ENCODE assay signal across 23 cellular contexts in the genomic region with DNA sequence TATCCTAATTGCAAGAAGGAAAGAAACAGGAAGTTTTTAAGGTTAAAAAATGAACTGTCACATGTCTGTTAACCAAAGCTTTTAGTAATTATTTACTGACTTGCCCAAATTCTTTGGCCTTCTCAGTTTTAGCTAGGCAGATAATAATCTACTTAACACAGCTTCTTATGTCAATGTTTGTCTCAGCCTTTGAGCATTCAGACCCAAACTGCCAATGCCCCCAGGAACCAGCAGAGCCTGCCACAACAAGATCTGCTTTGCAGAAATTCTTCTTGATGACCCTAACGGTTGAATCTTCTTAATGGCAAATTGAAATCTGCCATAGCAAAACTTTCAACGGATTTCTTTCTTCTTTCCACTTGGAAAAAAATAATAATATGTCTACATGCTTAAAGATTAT.
DNase-seq lines count a peak whose midpoint lies in the region; ATAC-seq and TF ChIP-seq lines count a peak whose summit lies in the region.
"Had no signal": no experiment of that assay in that cellular context is flagged by ENCODE, and none has a peak within 500 bp of the region (broad histone marks: within the 10 kb centered on the region; RNA-seq: fewer than 3 reads in every experiment).

No MANE protein-coding gene starts in this region.

- no TSS peak for BruUV-seq in Caco-2 (replicated peaks; lab: Mats Ljungman, UMichigan)

- no peaks in the 10 kb centered on the region for H3K36me3 Mint-ChIP-seq in Caco-2 (ENCODE audit: insufficient read depth, unreplicated experiment)
- no peaks in the 10 kb centered on the region for H3K36me3 Mint-ChIP-seq in endodermal cell (ENCODE audit: low read depth)
- no peaks in the 10 kb centered on the region for H3K36me3 Mint-ChIP-seq in nephron progenitor cell (ENCODE audit: low read depth)
- H3K36me3 Mint-ChIP-seq: CD14-positive monocyte; CD8-positive, alpha-beta memory T cell had no signal

- DNase-seq in Caco-2 (peak; percentile 1 to 29), endodermal cell (no peak), nephron progenitor cell (no peak), NCI-H446 treated with DMSO at 0.1 percent for 48 hours (lab: John Stamatoyannopoulos, UW) (no peak), COLO829 (ENCODE audit: low spot score) (no peak)
- DNase-seq: 8988T; ACHN; AML-193; BE2C; CD4-positive, alpha-beta T cell; CD8-positive, alpha-beta memory T cell; COR-L47; DMS 273 treated with DMSO at 0.1 percent for 48 hours; DMS79; EL; GDM1; GOT3 had no signal

- CTCF ChIA-PET in Caco-2 (lab: Charles Lee): no interaction called here

- H3K27ac ChIP-seq in endodermal cell (ENCODE audit: low read depth, low read length): no peak overlapping the region
- H3K27ac ChIP-seq: A549; BLaER1 treated with 17β-estradiol and CSF1 and Interleukin-3, amounts not matched to agents 10 nM and 100 nM had no signal

- 58 to 80% methylated on average over 1 to 2 of the region's 2 CpGs for WGBS in endodermal cell (ENCODE audit: insufficient coverage in 1 of 2, insufficient read length in 1 of 2), 2 experiments

- H3K9me3 ChIP-seq in Caco-2 (no peaks in the 10 kb centered on the region), endodermal cell (ENCODE audit: control insufficient read depth, low read length) (no peaks in the 10 kb centered on the region)
- H3K9me3 ChIP-seq: A549; BE2C; BLaER1 treated with 17β-estradiol and CSF1 and Interleukin-3, amounts not matched to agents 10 nM and 100 nM; HAP-1 had no signal

- H3K4me1 ChIP-seq in Caco-2: 0 out of 2 replicates have a peak, but pooled peaks cover 12% of the 10 kb centered on the region
- H3K4me1 ChIP-seq in endodermal cell (ENCODE audit: control insufficient read depth, insufficient read depth, low read length): peaks cover 11% of the 10 kb centered on the region
- H3K4me1 ChIP-seq: A549; BE2C; BLaER1 treated with 17β-estradiol and CSF1 and Interleukin-3, amounts not matched to agents 10 nM and 100 nM; HAP-1 had no signal

- H3K4me3 Mint-ChIP-seq in Caco-2 (ENCODE audit: unreplicated experiment) (no peak overlapping the region), endodermal cell (no peak overlapping the region), nephron progenitor cell (no peak overlapping the region)
- H3K4me3 Mint-ChIP-seq: CD14-positive monocyte; CD4-positive, alpha-beta T cell; CD8-positive, alpha-beta memory T cell had no signal

- intact Hi-C loops in Caco-2 (cut with micrococcal nuclease; ENCODE audit: unreplicated experiment): loop anchor here (2.0 kb wide), 1 partner anchor 27 kb away; no protein-coding TSS in a partner anchor

- TF ChIP-seq CTCF in Caco-2 (IDR thresholded peaks at IDR 0.05; ENCODE audit: insufficient read depth in 1 of 2, low read depth in 1 of 2, low read length in 1 of 2, severe bottlenecking in 1 of 2, unreplicated experiment in 1 of 2): no peak
- TF ChIP-seq CTCF in endodermal cell (conservative IDR thresholded peaks at IDR 0.05): no peak
- TF ChIP-seq CTCF in nephron progenitor cell (IDR thresholded peaks at IDR 0.05): no peak

- POLR2A ChIA-PET in Caco-2 (lab: Charles Lee): no interaction called here

- H3K9ac ChIP-seq in endodermal cell (ENCODE audit: extremely low read depth, low read length, poor library complexity, severe bottlenecking): no peak overlapping the region
- H3K9ac ChIP-seq: BLaER1 treated with 17β-estradiol and CSF1 and Interleukin-3, amounts not matched to agents 10 nM and 100 nM had no signal

- H3K27me3 ChIP-seq in Caco-2 (replicated peaks; ENCODE audit: control insufficient read depth, insufficient read depth, low read length) (no peaks in the 10 kb centered on the region), endodermal cell (ENCODE audit: control insufficient read depth, insufficient read depth, low read length, poor library complexity, severe bottlenecking) (no peaks in the 10 kb centered on the region)
- H3K27me3 ChIP-seq: BE2C; BLaER1 treated with 17β-estradiol and CSF1 and Interleukin-3, amounts not matched to agents 10 nM and 100 nM had no signal

- H3K4me3 ChIP-seq in Caco-2 (ENCODE audit: low read depth, low read length) (no peak overlapping the region), endodermal cell (ENCODE audit: low read length) (peak overlapping the region; percentile 63)
- H3K4me3 ChIP-seq: A549; BLaER1 treated with 17β-estradiol and CSF1 and Interleukin-3, amounts not matched to agents 10 nM and 100 nM; GM12878; HAP-1 had no signal

- H3K27me3 Mint-ChIP-seq in Caco-2 (ENCODE audit: insufficient read depth, unreplicated experiment): no peaks in the 10 kb centered on the region
- H3K27me3 Mint-ChIP-seq in endodermal cell (ENCODE audit: insufficient read depth): no peaks in the 10 kb centered on the region
- H3K27me3 Mint-ChIP-seq in nephron progenitor cell (ENCODE audit: low read depth, poor library complexity): peaks cover 3% of the 10 kb centered on the region
- H3K27me3 Mint-ChIP-seq: CD4-positive, alpha-beta T cell; CD8-positive, alpha-beta memory T cell had no signal

- H3K9me3 Mint-ChIP-seq in Caco-2 (ENCODE audit: unreplicated experiment) (no peaks in the 10 kb centered on the region), endodermal cell (no peaks in the 10 kb centered on the region), nephron progenitor cell (no peaks in the 10 kb centered on the region)

- H3K4me1 Mint-ChIP-seq in Caco-2 (ENCODE audit: low read depth, unreplicated experiment) (peaks cover 6% of the 10 kb centered on the region), endodermal cell (peaks cover 29% of the 10 kb centered on the region), nephron progenitor cell (peaks cover 16% of the 10 kb centered on the region)
- H3K4me1 Mint-ChIP-seq: CD14-positive monocyte; CD8-positive, alpha-beta memory T cell had no signal

- H3K27ac Mint-ChIP-seq in Caco-2 (ENCODE audit: unreplicated experiment) (no peak overlapping the region), endodermal cell (peak overlapping the region; percentile 26), nephron progenitor cell (peak overlapping the region; percentile 36)
- H3K27ac Mint-ChIP-seq: CD14-positive monocyte; CD4-positive, alpha-beta T cell; CD8-positive, alpha-beta memory T cell had no signal

- no peak for ATAC-seq in GM18858 (IDR thresholded peaks at IDR 0.05; ENCODE audit: unreplicated experiment)
- ATAC-seq: A549, GM12878 had no signal

- H3K36me3 ChIP-seq in Caco-2 (ENCODE audit: control insufficient read depth, insufficient read depth, low read length) (no peaks in the 10 kb centered on the region), endodermal cell (ENCODE audit: control insufficient read depth, insufficient read depth, low read length) (no peaks in the 10 kb centered on the region)
- H3K36me3 ChIP-seq: BE2C; BLaER1 treated with 17β-estradiol and CSF1 and Interleukin-3, amounts not matched to agents 10 nM and 100 nM; HAP-1 had no signal

Comparison
In these comparisons a context has a peak if more than half of its experiments do, and no peak if none do; other contexts are left out.
1. DNase-seq: peak in Caco-2 (2 of 2); none in endodermal cell (single experiment), nephron progenitor cell (single experiment), NCI-H446 treated with DMSO at 0.1 percent for 48 hours (single experiment) and COLO829 (single experiment).